In genomic region chr5:87300744-87301143, GRCh38 we compare ENCODE assay signal across 1 cellular context.
TF ChIP-seq lines count a peak whose summit lies in the region.

No MANE protein-coding gene starts in this region.

TF ChIP-seq in GM12878, 131 proteins besides CTCF, POLR2A, EP300 and RAD21 (continued from another document):
- no peak for TF ChIP-seq FOS (IDR thresholded peaks at IDR 0.05; ENCODE audit: borderline replicate concordance, extremely low read depth, insufficient read length)
TF ChIP-seq in GM12878: peak in this region for 0.
